ENCODE assay signal across 19 cellular contexts in the genomic region with DNA sequence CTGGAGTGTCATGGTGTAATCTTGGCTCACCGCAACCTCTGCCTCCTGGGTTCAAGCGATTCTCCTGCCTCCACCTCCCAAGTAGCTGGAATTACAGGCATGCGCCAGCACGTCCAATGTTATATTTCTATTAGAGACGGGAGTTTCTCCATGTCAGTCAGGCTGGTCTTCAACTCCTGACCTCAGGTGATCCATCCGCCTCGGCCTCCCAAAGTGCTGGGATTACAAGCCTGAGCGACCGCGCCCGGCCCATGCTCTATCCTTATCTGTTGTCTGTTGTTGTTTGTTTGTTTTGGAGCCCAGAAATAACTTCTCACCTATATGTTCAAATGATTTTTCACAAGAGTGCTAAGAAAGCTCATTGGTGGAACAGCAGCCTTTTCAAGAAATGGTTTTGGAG. TPM values are rescaled to one million over a fixed set of nuclear protein-coding genes. Genes with fewer than 3 reads are reported as not detected.
"Had no signal": no experiment of that assay in that cellular context is flagged by ENCODE, and none has a peak within 500 bp of the region (broad histone marks: within the 10 kb centered on the region; RNA-seq: fewer than 3 reads in every experiment).

No MANE protein-coding gene starts in this region.

RNA-seq across cellular contexts. Expression of gene KRTAP5-11, which starts 40.6 kb away (rescaled TPM):
- total RNA-seq: activated naive CD4-positive, alpha-beta T cell treated with anti-CD3 and anti-CD28 coated beads for 36 hours; activated naive CD4-positive, alpha-beta T cell treated with anti-CD3 and anti-CD28 coated beads, Interleukin-2, amount 50 U/mL, for 72 hours; activated naive CD8-positive, alpha-beta T cell treated with anti-CD3 and anti-CD28 coated beads for 36 hours; activated naive CD8-positive, alpha-beta T cell treated with anti-CD3 and anti-CD28 coated beads, Interleukin-2, amount 10 ng/mL, durations not matched to agents 7 days and 5 days; activated T-cell treated with anti-CD3 and anti-CD28 coated beads, Interleukin-2, amount 50 U/mL, for 4 hours; activated T-cell treated with anti-CD3 and anti-CD28 coated beads, Interleukin-2, amount 50 U/mL, for 72 hours; activated T-helper 1 cell treated with anti-CD3 and anti-CD28 coated beads, Interleukin-12 subunit alpha, Interleukin-12 subunit beta, Interleukin-2, Interleukin-4 antibody, amounts not matched to agents 30 ng/mL and 10 ng/mL and 1 ng/mL, durations not matched to agents 14 hours and 24 hours and 36 hours; activated T-helper 17 cell treated with anti-CD3 and anti-CD28 coated beads, Interleukin-2, amount 50 U/mL, for 72 hours; activated T-helper 2 cell treated with anti-CD3 and anti-CD28 coated beads, Interferon-gamma antibody, Interleukin-2, Interleukin-4, amounts not matched to agents 10 μg/mL and 5 μg/mL and 100 μg/mL, durations not matched to agents 14 hours and 24 hours and 36 hours; adrenal gland; aorta; ascending aorta; astrocyte; body of pancreas; breast epithelium; bronchial epithelial cell; cardiac muscle cell; cerebellum had no signal
- polyA plus RNA-seq: adipose tissue, adrenal gland, aorta, cardiac muscle cell had no signal

RNA-seq across cellular contexts. Expression of gene KRTAP5-10, which starts 57.9 kb away (rescaled TPM):
- total RNA-seq: activated naive CD4-positive, alpha-beta T cell treated with anti-CD3 and anti-CD28 coated beads for 36 hours; activated naive CD4-positive, alpha-beta T cell treated with anti-CD3 and anti-CD28 coated beads, Interleukin-2, amount 50 U/mL, for 72 hours; activated naive CD8-positive, alpha-beta T cell treated with anti-CD3 and anti-CD28 coated beads for 36 hours; activated naive CD8-positive, alpha-beta T cell treated with anti-CD3 and anti-CD28 coated beads, Interleukin-2, amount 10 ng/mL, durations not matched to agents 7 days and 5 days; activated T-cell treated with anti-CD3 and anti-CD28 coated beads, Interleukin-2, amount 50 U/mL, for 4 hours; activated T-cell treated with anti-CD3 and anti-CD28 coated beads, Interleukin-2, amount 50 U/mL, for 72 hours; activated T-helper 1 cell treated with anti-CD3 and anti-CD28 coated beads, Interleukin-12 subunit alpha, Interleukin-12 subunit beta, Interleukin-2, Interleukin-4 antibody, amounts not matched to agents 30 ng/mL and 10 ng/mL and 1 ng/mL, durations not matched to agents 14 hours and 24 hours and 36 hours; activated T-helper 17 cell treated with anti-CD3 and anti-CD28 coated beads, Interleukin-2, amount 50 U/mL, for 72 hours; activated T-helper 2 cell treated with anti-CD3 and anti-CD28 coated beads, Interferon-gamma antibody, Interleukin-2, Interleukin-4, amounts not matched to agents 10 μg/mL and 5 μg/mL and 100 μg/mL, durations not matched to agents 14 hours and 24 hours and 36 hours; adrenal gland; aorta; ascending aorta; astrocyte; body of pancreas; breast epithelium; bronchial epithelial cell; cardiac muscle cell; cerebellum had no signal
- polyA plus RNA-seq: adipose tissue had no signal
